ENCODE assay signal across 16 cellular contexts in the genomic region with DNA sequence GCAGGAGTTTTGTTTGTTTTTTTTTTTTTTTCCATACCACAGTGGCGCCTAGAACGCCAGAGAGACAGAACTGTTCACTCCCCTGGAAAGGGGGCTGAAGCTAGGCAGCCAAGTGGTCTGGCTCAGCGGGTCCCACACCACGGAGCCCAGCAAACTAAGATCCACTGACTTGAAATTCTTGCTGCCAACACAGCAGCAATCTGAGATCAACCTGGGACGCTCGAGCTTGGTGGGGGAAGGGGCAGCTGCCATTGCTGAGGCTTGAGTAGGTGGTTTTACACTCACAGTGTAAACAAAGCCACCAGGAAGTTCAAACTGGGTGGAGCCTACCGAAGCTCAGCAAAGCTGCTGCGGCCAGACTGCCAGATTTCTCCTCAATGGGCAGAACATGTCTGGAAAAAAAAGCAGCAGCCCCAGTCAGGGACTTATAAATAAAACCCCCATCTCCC. TPM values are rescaled to one million over a fixed set of nuclear protein-coding genes. Genes with fewer than 3 reads are reported as not detected.
DNase-seq lines count a peak whose midpoint lies in the region; ATAC-seq and TF ChIP-seq lines count a peak whose summit lies in the region.
"Had no signal": no experiment of that assay in that cellular context is flagged by ENCODE, and none has a peak within 500 bp of the region (broad histone marks: within the 10 kb centered on the region; RNA-seq: fewer than 3 reads in every experiment).

No MANE protein-coding gene starts in this region.

- no peak overlapping the region for H3K9ac ChIP-seq in SK-N-SH

- POLR2A ChIA-PET in activated CD8-positive, alpha-beta T cell treated with anti-CD3 and anti-CD28 coated beads for 36 hours (lab: Charles Lee) = no interaction called here
- POLR2A ChIA-PET in SK-N-SH (lab: Yijun Ruan, JAX) = no interaction called here

- CTCF ChIA-PET in activated CD8-positive, alpha-beta T cell treated with anti-CD3 and anti-CD28 coated beads for 36 hours (lab: Charles Lee) = interaction anchor here (1.0 to 1.4 kb wide), 2 partner anchors 9 to 197 kb away, joined by 6 read pairs; no protein-coding TSS in a partner anchor
- CTCF ChIA-PET in SK-N-SH (lab: Yijun Ruan, JAX) = interaction anchor here (1.3 kb wide), 1 partner anchor 8 kb away, joined by 5 read pairs; no protein-coding TSS in a partner anchor

- TF ChIP-seq EP300 in SK-N-SH (IDR thresholded peaks at IDR 0.05; ENCODE audit: borderline replicate concordance in 1 of 2, low read depth in 1 of 2, low read length in 1 of 2) = no peak

- H3K4me1 Mint-ChIP-seq in activated CD8-positive, alpha-beta T cell treated with anti-CD3 and anti-CD28 coated beads for 36 hours (ENCODE audit: low read depth) = peaks cover 7% of the 10 kb centered on the region
- peaks cover 33 to 64% of the 10 kb centered on the region in 2 donors for H3K4me1 Mint-ChIP-seq in immature natural killer cell

- intact Hi-C loops in activated CD8-positive, alpha-beta T cell treated with anti-CD3 and anti-CD28 coated beads for 36 hours (cut with micrococcal nuclease) = no loop called here

- TF ChIP-seq CTCF in activated CD8-positive, alpha-beta T cell treated with anti-CD3 and anti-CD28 coated beads for 36 hours (IDR thresholded peaks at IDR 0.05) = no peak
- TF ChIP-seq CTCF in SK-N-SH (IDR thresholded peaks at IDR 0.05) = no peak

- no peak for TF ChIP-seq RAD21 in SK-N-SH (IDR thresholded peaks at IDR 0.05; ENCODE audit: low read length)

- no peak overlapping the region for H2AFZ ChIP-seq in SK-N-SH (ENCODE audit: low read depth)

- WGBS in SK-N-SH (ENCODE audit: low lambda C conversion rate) = 89% methylated on average over 8 of the region's 8 CpGs

- H3K9me3 ChIP-seq in SK-N-SH = no peaks in the 10 kb centered on the region
- H3K9me3 ChIP-seq: pancreas had no signal

- peaks cover 20 to 25% of the 10 kb centered on the region in 2 experiments for H3K36me3 ChIP-seq in SK-N-SH (replicated peaks in 1 of 2; ENCODE audit: control insufficient read depth in 1 of 2, insufficient read depth in 2 of 2, low read length in 1 of 2)

- H3K4me3 ChIP-seq in SK-N-SH (ENCODE audit: low read depth in 2 of 2, low read length in 1 of 2) = no peak overlapping the region
- H3K4me3 ChIP-seq: pancreas, smooth muscle cell had no signal

- peak overlapping the region; percentile 53 for H3K27ac Mint-ChIP-seq in activated CD8-positive, alpha-beta T cell treated with anti-CD3 and anti-CD28 coated beads for 36 hours
- H3K27ac Mint-ChIP-seq in immature natural killer cell = peak overlapping the region; percentile 93 to 98 (median 96)
- H3K27ac Mint-ChIP-seq: activated B cell treated with CpG ODN at 0.5 μM for 24 hours had no signal

- H3K4me1 ChIP-seq in SK-N-SH (ENCODE audit: control insufficient read depth in 1 of 2, insufficient read depth in 2 of 2, low read depth in 1 of 2, low read length in 1 of 2) = no peaks in the 10 kb centered on the region
- H3K4me1 ChIP-seq: pancreas had no signal

- H3K27me3 Mint-ChIP-seq in activated CD8-positive, alpha-beta T cell treated with anti-CD3 and anti-CD28 coated beads for 36 hours = no peaks in the 10 kb centered on the region
- peaks cover 0 to 5% (median 5%) of the 10 kb centered on the region in 3 donors for H3K27me3 Mint-ChIP-seq in immature natural killer cell (ENCODE audit: low read depth in 3 of 3)
- H3K27me3 Mint-ChIP-seq: activated B cell treated with CpG ODN at 0.5 μM for 24 hours had no signal

- peaks cover 25% of the 10 kb centered on the region for H3K36me3 Mint-ChIP-seq in activated CD8-positive, alpha-beta T cell treated with anti-CD3 and anti-CD28 coated beads for 36 hours (ENCODE audit: low read depth)
- H3K36me3 Mint-ChIP-seq in immature natural killer cell = peaks cover 0 to 6% (median 0%) of the 10 kb centered on the region in 3 donors

- ATAC-seq in activated CD8-positive, alpha-beta T cell treated with anti-CD3 and anti-CD28 coated beads for 36 hours = peak; percentile 45
- ATAC-seq in HG02759 (IDR thresholded peaks at IDR 0.05; ENCODE audit: unreplicated experiment) (no peak), HG03135 (IDR thresholded peaks at IDR 0.05; ENCODE audit: unreplicated experiment) (no peak), GM21526 (IDR thresholded peaks at IDR 0.05; ENCODE audit: low FRiP score, unreplicated experiment) (no peak)
- ATAC-seq: pancreas had no signal

- H3F3A ChIP-seq in SK-N-SH (replicated peaks; ENCODE audit: insufficient read depth) = no peaks in the 10 kb centered on the region

- no peak overlapping the region for H3K27ac ChIP-seq in SK-N-SH (ENCODE audit: low read depth in 2 of 2, low read length in 1 of 2)
- H3K27ac ChIP-seq: pancreas had no signal

- H3K9me2 ChIP-seq in SK-N-SH = no peaks in the 10 kb centered on the region

- H3K4me2 ChIP-seq in SK-N-SH = no peak overlapping the region
- H3K4me2 ChIP-seq: smooth muscle cell had no signal

- DNase-seq in stimulated activated CD8-positive, alpha-beta memory T cell treated with anti-CD3 and anti-CD28 coated beads, Interleukin-12 subunit alpha, Interleukin-12 subunit beta, amount 100 ng/mL, for 1 hour (ENCODE audit: low read depth) = peak; percentile 1
- DNase-seq in stimulated activated CD8-positive, alpha-beta memory T cell treated with anti-CD3 and anti-CD28 coated beads, Interleukin-4, amount 100 ng/mL, for 48 hours = no peak
- peak; percentile 35 for DNase-seq in activated CD8-positive, alpha-beta T cell treated with anti-CD3 and anti-CD28 coated beads for 36 hours
- DNase-seq in immature natural killer cell (peak; percentile 73 to 77 (median 76)), SK-N-SH (no peak)
- DNase-seq: activated B cell treated with CpG ODN at 0.5 μM for 24 hours, DMS79 treated with DMSO at 0.1 percent for 48 hours, mammary epithelial cell, NCI-H1048, NCI-H2171 treated with DMSO at 0.1 percent for 48 hours, pancreas had no signal

- H3K9me3 Mint-ChIP-seq in activated CD8-positive, alpha-beta T cell treated with anti-CD3 and anti-CD28 coated beads for 36 hours = peaks cover 8% of the 10 kb centered on the region
- no peaks in the 10 kb centered on the region for H3K9me3 Mint-ChIP-seq in immature natural killer cell
- H3K9me3 Mint-ChIP-seq: activated B cell treated with CpG ODN at 0.5 μM for 24 hours had no signal

- no peaks in the 10 kb centered on the region for H3K27me3 ChIP-seq in SK-N-SH (ENCODE audit: insufficient read depth)
- H3K27me3 ChIP-seq: pancreas had no signal

- no peaks in the 10 kb centered on the region for H3K79me2 ChIP-seq in SK-N-SH (ENCODE audit: insufficient read depth)

- H4K20me1 ChIP-seq in SK-N-SH (ENCODE audit: insufficient read depth) = no peaks in the 10 kb centered on the region

- no peak overlapping the region for H3K4me3 Mint-ChIP-seq in activated CD8-positive, alpha-beta T cell treated with anti-CD3 and anti-CD28 coated beads for 36 hours
- H3K4me3 Mint-ChIP-seq in immature natural killer cell = peak overlapping the region; percentile 83 to 91 (median 88)
- H3K4me3 Mint-ChIP-seq: activated B cell treated with CpG ODN at 0.5 μM for 24 hours had no signal

TF ChIP-seq in SK-N-SH, 30 proteins besides CTCF, POLR2A, EP300 and RAD21:
- no peak for TF ChIP-seq RFX5 (IDR thresholded peaks at IDR 0.05; ENCODE audit: low read length)
- no peak for TF ChIP-seq FOXM1 (IDR thresholded peaks at IDR 0.05; ENCODE audit: low read depth)
- TF ChIP-seq, protein P1, sequence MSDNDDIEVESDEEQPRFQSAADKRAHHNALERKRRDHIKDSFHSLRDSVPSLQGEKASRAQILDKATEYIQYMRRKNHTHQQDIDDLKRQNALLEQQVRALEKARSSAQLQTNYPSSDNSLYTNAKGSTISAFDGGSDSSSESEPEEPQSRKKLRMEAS (IDR thresholded peaks at IDR 0.05; ENCODE audit: low read depth) = no peak
- no peak for TF ChIP-seq YY1 (IDR thresholded peaks at IDR 0.05; ENCODE audit: low read depth)
- TF ChIP-seq SIN3A (IDR thresholded peaks at IDR 0.05; ENCODE audit: borderline replicate concordance, low read depth, low read length) = no peak
- no peak for TF ChIP-seq ELF1 (IDR thresholded peaks at IDR 0.05)

RNA-seq across cellular contexts. Expression of a gene that starts 29.8 kb away (rescaled TPM):
- total RNA-seq in activated CD8-positive, alpha-beta T cell treated with anti-CD3 and anti-CD28 coated beads for 36 hours = 10 to 100 TPM; 26.5 to 34.6 TPM
- polyA plus RNA-seq in immature natural killer cell (1 to 10 TPM in 2 of 3 donors, not detected in 1; 3.7 to 4.7 TPM), SK-N-SH (2012; rRNA removed) (3.9 and 4.6 TPM in 2 replicates)
- 3.7 and 4.6 TPM in 2 replicates for polyA plus RNA-seq in SK-N-SH (2012; cell fraction: cytosol; rRNA removed)
- 3.0 and 10.6 TPM in 2 replicates for polyA plus RNA-seq in SK-N-SH (2012; cell fraction: nucleus; rRNA removed)

RNA-seq across cellular contexts. Expression of a gene that starts 43.9 kb away (rescaled TPM):
- 1 to 10 TPM; 3.1 to 3.6 TPM for total RNA-seq in activated CD8-positive, alpha-beta T cell treated with anti-CD3 and anti-CD28 coated beads for 36 hours
- under 1 TPM in 2 of 3 donors, not detected in 1; 0.22 to 0.34 TPM for polyA plus RNA-seq in immature natural killer cell
- polyA plus RNA-seq in SK-N-SH (2012; rRNA removed) = 2.3 and 3.7 TPM in 2 replicates
- 1.3 and 1.5 TPM in 2 replicates for polyA plus RNA-seq in SK-N-SH (2012; cell fraction: cytosol; rRNA removed)
- polyA plus RNA-seq in SK-N-SH (2012; cell fraction: nucleus; rRNA removed) = 14.7 and 25.9 TPM in 2 replicates

RNA-seq across cellular contexts. Expression of a gene that starts 47.2 kb away (rescaled TPM):
- total RNA-seq in activated CD8-positive, alpha-beta T cell treated with anti-CD3 and anti-CD28 coated beads for 36 hours = 10 to 100 TPM; 21.0 to 24.0 TPM
- 10 to 100 TPM in 2 of 3 donors, 1 to 10 TPM in 1; 9.5 to 33.2 (median 11.8) TPM for polyA plus RNA-seq in immature natural killer cell
- polyA plus RNA-seq in SK-N-SH (2012; rRNA removed) = 0.02 and 0.03 TPM in 2 replicates
- polyA plus RNA-seq in SK-N-SH (2012; cell fraction: cytosol; rRNA removed) = not detected in 2 replicates
- 0.06 and 0.12 TPM in 2 replicates for polyA plus RNA-seq in SK-N-SH (2012; cell fraction: nucleus; rRNA removed)
- total RNA-seq: fibroblast of lung, mammary epithelial cell, smooth muscle cell had no signal
- polyA plus RNA-seq: smooth muscle cell had no signal

Comparison
In these comparisons a context has a peak if more than half of its experiments do, and no peak if none do; other contexts are left out.
1. DNase-seq: peak in stimulated activated CD8-positive, alpha-beta memory T cell treated with anti-CD3 and anti-CD28 coated beads, Interleukin-12 subunit alpha, Interleukin-12 subunit beta, amount 100 ng/mL, for 1 hour (single experiment), activated CD8-positive, alpha-beta T cell treated with anti-CD3 and anti-CD28 coated beads for 36 hours (single experiment) and immature natural killer cell (3 of 3); none in stimulated activated CD8-positive, alpha-beta memory T cell treated with anti-CD3 and anti-CD28 coated beads, Interleukin-4, amount 100 ng/mL, for 48 hours (single experiment) and SK-N-SH (single experiment).
2. RNA of a gene that starts 47.2 kb away (polyA plus RNA-seq): 9.5 to 33.2 TPM in immature natural killer cell; 0.02 to 0.12 TPM in SK-N-SH; every median in the first group is over 4 times any median in the second.